In genomic region chr5:112691758-112692157, GRCh38 we compare ENCODE assay signal across 9 cellular contexts. TPM values are rescaled to one million over a fixed set of nuclear protein-coding genes. Genes with fewer than 3 reads are reported as not detected.
DNase-seq lines count a peak whose midpoint lies in the region; ATAC-seq, FAIRE-seq and TF ChIP-seq lines count a peak whose summit lies in the region.
"Had no signal": no experiment of that assay in that cellular context is flagged by ENCODE, and none has a peak within 500 bp of the region (broad histone marks: within the 10 kb centered on the region; RNA-seq: fewer than 3 reads in every experiment).

No MANE protein-coding gene starts in this region.

- no peaks in the 10 kb centered on the region for H3K36me3 ChIP-seq in GM12878 (ENCODE audit: control insufficient read depth in 2 of 2, insufficient read depth in 2 of 2, low read length in 1 of 2)
- no peaks in the 10 kb centered on the region for H3K36me3 ChIP-seq in osteoblast (ENCODE audit: insufficient read depth, low read length)

- H3K27ac Mint-ChIP-seq in activated CD4-positive, alpha-beta T cell treated with anti-CD3 and anti-CD28 coated beads, Interleukin-2, amount 10 ng/mL, durations not matched to agents 7 days and 5 days, result no peak overlapping the region
- H3K27ac Mint-ChIP-seq: CD4-positive, alpha-beta T cell had no signal

- no peak overlapping the region for H3K4me3 ChIP-seq in GM12878
- H3K4me3 ChIP-seq in osteoblast (ENCODE audit: insufficient read depth, low read length), result no peak overlapping the region

- no peaks in the 10 kb centered on the region for H3K36me3 Mint-ChIP-seq in activated CD4-positive, alpha-beta T cell treated with anti-CD3 and anti-CD28 coated beads, Interleukin-2, amount 10 ng/mL, durations not matched to agents 7 days and 5 days (ENCODE audit: low read depth)

- H4K20me1 ChIP-seq in GM12878 (ENCODE audit: control insufficient read depth, insufficient read depth) (no peaks in the 10 kb centered on the region), osteoblast (ENCODE audit: insufficient read depth, low read length) (no peaks in the 10 kb centered on the region)

- H3K9me3 ChIP-seq in GM12878 (replicated peaks; ENCODE audit: control insufficient read depth, insufficient read depth, low read length) (no peaks in the 10 kb centered on the region; the same call in 2 of the 3 replicates), osteoblast (ENCODE audit: low read depth, low read length) (no peaks in the 10 kb centered on the region)

- DNase-seq in activated CD4-positive, alpha-beta T cell treated with anti-CD3 and anti-CD28 coated beads, Interleukin-2, amount 10 ng/mL, durations not matched to agents 7 days and 5 days, result peak; percentile 48
- DNase-seq in activated CD4-positive, alpha-beta T cell treated with anti-CD3 and anti-CD28 coated beads for 1 hour, result no peak
- DNase-seq in LoVo (ENCODE audit: low spot score), result peak; percentile 52
- DNase-seq in GM12878 (ENCODE audit: low read depth, low spot score), result peak; percentile 19
- no peak for DNase-seq in osteoblast (ENCODE audit: insufficient read length, low spot score, missing footprints)
- DNase-seq in posterior cingulate gyrus, result no peak
- DNase-seq in inferior parietal cortex (ENCODE audit: extremely low spot score), result no peak

- POLR2A ChIA-PET in activated CD4-positive, alpha-beta T cell treated with anti-CD3 and anti-CD28 coated beads, Interleukin-2, amount 10 ng/mL, durations not matched to agents 7 days and 5 days (lab: Charles Lee), result no interaction called here
- POLR2A ChIA-PET in GM12878 (lab: Charles Lee), result interaction anchor here (0.6 to 1.6 kb wide), 3 partner anchors 17 to 41 kb away, joined by 3 to 5 read pairs (median 3); no protein-coding TSS in a partner anchor

- SMC1A ChIA-PET in GM12878 (lab: Charles Lee; ENCODE audit: uncharacterized antibody, unreplicated experiment), result interaction anchor here (0.6 to 5.1 kb wide), 20 partner anchors 8 to 283 kb away, joined by 3 to 43 read pairs (median 4); no protein-coding TSS in a partner anchor

- intact Hi-C loops in GM12878 (cut with micrococcal nuclease; ENCODE audit: unreplicated experiment), result loop anchor here (1.0 to 10.0 kb wide), 3 partner anchors 66 to 223 kb away; no protein-coding TSS in a partner anchor
- intact Hi-C loops in posterior cingulate gyrus (cut with DNase I), result loop anchor here (2.0 kb wide), 1 partner anchor 65 kb away; no protein-coding TSS in a partner anchor

- H3K27me3 Mint-ChIP-seq in activated CD4-positive, alpha-beta T cell treated with anti-CD3 and anti-CD28 coated beads, Interleukin-2, amount 10 ng/mL, durations not matched to agents 7 days and 5 days, result peaks cover 44% of the 10 kb centered on the region

- H3K4me2 ChIP-seq in GM12878 (ENCODE audit: control insufficient read depth, insufficient read depth) (no peak overlapping the region), osteoblast (ENCODE audit: insufficient read depth, low read length) (no peak overlapping the region)

- no peak overlapping the region for H3K27ac ChIP-seq in GM12878 (ENCODE audit: control insufficient read depth, insufficient read depth)
- H3K27ac ChIP-seq in osteoblast (ENCODE audit: low read depth, low read length), result no peak overlapping the region

- ATAC-seq in GM12878 (peak; percentile 89), HG03571 (IDR thresholded peaks at IDR 0.05; ENCODE audit: unreplicated experiment) (no peak)

- peaks cover 0 to 1% of the 10 kb centered on the region in 2 experiments; a peak in 2 of 4 replicates for H3K27me3 ChIP-seq in GM12878 (replicated peaks in 1 of 2; ENCODE audit: control insufficient read depth in 2 of 2, insufficient read depth in 2 of 2, low read length in 1 of 2)
- no peaks in the 10 kb centered on the region for H3K27me3 ChIP-seq in osteoblast (ENCODE audit: insufficient read depth, low read length)

- TF ChIP-seq EP300 in GM12878 (IDR thresholded peaks at IDR 0.05; ENCODE audit: borderline replicate concordance in 1 of 2, control insufficient read depth in 1 of 2, low read depth in 2 of 2, low read length in 2 of 2), result no peak

- RAD21 ChIA-PET in GM12878 (lab: Charles Lee; ENCODE audit: unreplicated experiment), result interaction anchor here (0.8 to 6.1 kb wide), 12 partner anchors 8 to 270 kb away, joined by 3 to 57 read pairs (median 4); partner anchors contain the start of genes REEP5 and SRP19

- WGBS in GM12878 (ENCODE audit: insufficient coverage, insufficient replicate concordance, low lambda C conversion rate, missing lambda C conversion rate), result 27% methylated on average over 3 of the region's 3 CpGs

- TF ChIP-seq POLR2A in GM12878 (IDR thresholded peaks at IDR 0.05; ENCODE audit: low read depth, low read length), result no peak

- no peak overlapping the region for H2AFZ ChIP-seq in GM12878 (ENCODE audit: control insufficient read depth, low read depth, low read length)
- no peak overlapping the region for H2AFZ ChIP-seq in osteoblast (ENCODE audit: low read length)

- in situ Hi-C loops in GM12878 (cut with MboI), result no loop called here

- peaks cover 4% of the 10 kb centered on the region for H3K4me1 Mint-ChIP-seq in activated CD4-positive, alpha-beta T cell treated with anti-CD3 and anti-CD28 coated beads, Interleukin-2, amount 10 ng/mL, durations not matched to agents 7 days and 5 days

- TF ChIP-seq CTCF in GM12878 (IDR thresholded peaks at IDR 0.05 in 2 of 3, conservative IDR thresholded peaks at IDR 0.05 in 1 of 3; ENCODE audit: control insufficient read depth in 2 of 3, extremely low read depth in 1 of 3, insufficient read depth in 1 of 3, low read depth in 3 of 3, low read length in 3 of 3), result peak; percentile 46 to 56 (median 50); a peak in 4 of 6 replicates
- TF ChIP-seq CTCF in osteoblast (IDR thresholded peaks at IDR 0.05; ENCODE audit: extremely low read depth, low read depth, low read length), result peak; percentile 25

- peaks cover 9% of the 10 kb centered on the region for H3K4me1 ChIP-seq in GM12878 (ENCODE audit: control insufficient read depth, insufficient read depth, low read length)
- H3K4me1 ChIP-seq in osteoblast (ENCODE audit: insufficient read depth, low read length), result peaks cover 8% of the 10 kb centered on the region

- peak; percentile 79 for TF ChIP-seq RAD21 in GM12878 (IDR thresholded peaks at IDR 0.05; ENCODE audit: insufficient read depth, low read depth, low read length)

- no peaks in the 10 kb centered on the region for H3K9me3 Mint-ChIP-seq in activated CD4-positive, alpha-beta T cell treated with anti-CD3 and anti-CD28 coated beads, Interleukin-2, amount 10 ng/mL, durations not matched to agents 7 days and 5 days
- H3K9me3 Mint-ChIP-seq: CD4-positive, alpha-beta T cell had no signal

- H3K9ac ChIP-seq in GM12878 (ENCODE audit: control insufficient read depth, insufficient read depth, low read length), result no peak overlapping the region

- no peak overlapping the region for H3K4me3 Mint-ChIP-seq in activated CD4-positive, alpha-beta T cell treated with anti-CD3 and anti-CD28 coated beads, Interleukin-2, amount 10 ng/mL, durations not matched to agents 7 days and 5 days
- H3K4me3 Mint-ChIP-seq: CD4-positive, alpha-beta T cell had no signal

- CTCF ChIA-PET in activated CD4-positive, alpha-beta T cell treated with anti-CD3 and anti-CD28 coated beads, Interleukin-2, amount 10 ng/mL, durations not matched to agents 7 days and 5 days (lab: Charles Lee), result interaction anchor here (1.4 kb wide), 2 partner anchors 10 to 230 kb away, joined by 3 to 6 read pairs; partner anchors contain the start of gene REEP5
- CTCF ChIA-PET in GM12878 (lab: Yijun Ruan, JAX), result interaction anchor here (0.7 to 12.6 kb wide), 27 partner anchors 10 to 920 kb away, joined by 3 to 125 read pairs (median 3); partner anchors contain the start of gene REEP5

- FAIRE-seq in GM12878 (lab: Jason Lieb, UNC), result peak; percentile 18

- no TSS peak for BruUV-seq in GM12878 (replicated peaks; lab: Mats Ljungman, UMichigan)

- H3K79me2 ChIP-seq in GM12878 (ENCODE audit: control insufficient read depth, insufficient read depth, low read length) (no peaks in the 10 kb centered on the region), osteoblast (ENCODE audit: insufficient read depth, low read length) (no peaks in the 10 kb centered on the region)

TF ChIP-seq in GM12878, 131 proteins besides CTCF, POLR2A, EP300 and RAD21:
- no peak for TF ChIP-seq RBBP5 (conservative IDR thresholded peaks at IDR 0.05)
- no peak for TF ChIP-seq SREBF1 (IDR thresholded peaks at IDR 0.05; ENCODE audit: low read length)
- peak; percentile 54 for TF ChIP-seq SMC3 (IDR thresholded peaks at IDR 0.05; ENCODE audit: borderline replicate concordance, low read length)
- TF ChIP-seq WRNIP1 (IDR thresholded peaks at IDR 0.05; ENCODE audit: borderline replicate concordance, low read depth, low read length), result no peak
- no peak for TF ChIP-seq ZZZ3 (IDR thresholded peaks at IDR 0.05; ENCODE audit: control insufficient read depth, insufficient read length, low read depth)

RNA-seq across cellular contexts. Expression of gene APC, which starts 45.9 kb away (rescaled TPM):
- total RNA-seq in activated CD4-positive, alpha-beta T cell treated with anti-CD3 and anti-CD28 coated beads, Interleukin-2, amount 10 ng/mL, durations not matched to agents 7 days and 5 days, result 10 to 100 TPM; 21.5 to 25.7 TPM
- total RNA-seq in GM12878 (2013; cell fraction: nucleolus; rRNA removed), result 114 and 115 TPM in 2 replicates
- total RNA-seq in GM12878 (2014; rRNA removed) (22.3 and 24.8 TPM in 2 replicates), GM12878 (2014; rRNA removed; fragmentation: Illumina TruSeq; extraction: Trizol) (20.9 and 22.6 TPM in 2 replicates), GM12878 (2021) (22.6 and 23.3 TPM in 2 replicates), osteoblast (65.7 and 67.0 TPM in 2 replicates)
- 5.1 TPM for polyA plus RNA-seq in GM12878 (2011; ENCODE audit: low read depth)
- polyA plus RNA-seq in GM12878 (2011; rRNA removed) (14.4 and 17.3 TPM in 2 replicates), GM12878 (2014; fragmentation: Illumina TruSeq; extraction: Trizol) (12.5 and 14.8 TPM in 2 replicates), GM12878 (2014; fragmentation: Nextera tagmentation; extraction: Ambion mirVana) (1 to 10 TPM; 3.2 to 7.2 TPM), GM12878 (2014; rRNA removed) (8.6 and 12.2 TPM in 2 replicates), GM12878 (2016; fragmentation: Nextera tagmentation; extraction: Ambion mirVana) (10 to 100 TPM; 13.3 to 19.6 TPM)
- 9.0 and 9.7 TPM in 2 replicates for polyA plus RNA-seq in GM12878 (2011; cell fraction: cytosol; rRNA removed)
- polyA plus RNA-seq in GM12878 (2011; cell fraction: nucleus; rRNA removed), result 26.4 and 31.7 TPM in 2 replicates
- 5.0 and 5.3 TPM in 2 replicates for polyA plus RNA-seq in GM12878 (2012)
- 37.2 and 48.2 TPM in 2 replicates for polyA minus RNA-seq in GM12878 (2011; rRNA and poly(A)+ RNA removed)
- polyA minus RNA-seq in GM12878 (2011; cell fraction: cytosol; rRNA and poly(A)+ RNA removed), result 19.3 and 21.6 TPM in 2 replicates
- polyA minus RNA-seq in GM12878 (2011; cell fraction: nucleus; rRNA and poly(A)+ RNA removed), result 50.3 and 85.1 TPM in 2 replicates

Comparison
In these comparisons a context has a peak if more than half of its experiments do, and no peak if none do; other contexts are left out.
1. DNase-seq: peak in activated CD4-positive, alpha-beta T cell treated with anti-CD3 and anti-CD28 coated beads, Interleukin-2, amount 10 ng/mL, durations not matched to agents 7 days and 5 days (single experiment), LoVo (single experiment) and GM12878 (single experiment); none in activated CD4-positive, alpha-beta T cell treated with anti-CD3 and anti-CD28 coated beads for 1 hour (single experiment), osteoblast (single experiment), posterior cingulate gyrus (0 of 10) and inferior parietal cortex (single experiment).